In the genomic region with DNA sequence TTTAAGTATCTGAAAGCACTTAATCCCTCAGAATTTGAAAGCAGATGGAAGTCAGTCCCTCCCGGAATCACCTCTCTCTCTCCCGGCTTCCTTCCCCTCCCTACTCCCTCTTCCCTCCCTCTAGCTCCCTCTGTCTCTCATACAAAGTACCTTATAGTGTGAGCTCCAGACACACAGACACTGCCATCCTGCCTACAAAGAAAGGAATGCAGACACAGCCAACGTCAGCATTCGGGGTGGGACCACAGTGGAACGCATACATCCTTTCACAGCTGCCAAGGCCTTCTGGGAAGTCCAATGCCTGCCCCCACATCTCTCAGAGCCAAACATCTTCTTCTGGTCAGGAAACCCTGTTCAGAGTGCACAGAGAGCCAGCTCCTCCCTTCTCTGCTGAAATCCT, we compare ENCODE assay signal across 8 cellular contexts. TPM values are rescaled to one million over a fixed set of nuclear protein-coding genes. Genes with fewer than 3 reads are reported as not detected.
DNase-seq lines count a peak whose midpoint lies in the region; ATAC-seq, FAIRE-seq and TF ChIP-seq lines count a peak whose summit lies in the region.

No MANE protein-coding gene starts in this region.

- ATAC-seq in A549: peak; percentile 96 to 98
- no peak for ATAC-seq in GM18873 (IDR thresholded peaks at IDR 0.05; ENCODE audit: low FRiP score, unreplicated experiment)

- TF ChIP-seq POLR2A in A549 (IDR thresholded peaks at IDR 0.05; ENCODE audit: low read length): no peak

- WGBS in A549 (ENCODE audit: missing lambda C conversion rate): 5% methylated on average over 5 of the region's 5 CpGs

- POLR2A ChIA-PET in A549 (lab: Yijun Ruan, JAX): interaction anchor here (2.1 to 2.4 kb wide), 2 partner anchors 9 kb away, joined by 17 to 33 read pairs; a partner anchor contains a TSS

- H3K4me2 ChIP-seq in A549: peak overlapping the region; percentile 50

- TF ChIP-seq EP300 in A549 (IDR thresholded peaks at IDR 0.05): 0 out of 5 replicates have a peak, but pooled peaks of 1 of the 2 experiments have one; percentile 29

- no peaks in the 10 kb centered on the region for H3K27me3 ChIP-seq in brain microvascular endothelial cell (replicated peaks)
- H3K27me3 ChIP-seq in iPS-20b (ENCODE audit: insufficient read depth, low read length): no peaks in the 10 kb centered on the region
- no peaks in the 10 kb centered on the region for H3K27me3 ChIP-seq in skeletal muscle tissue (ENCODE audit: control insufficient read depth in 3 of 3, insufficient read depth in 3 of 3, low read length in 3 of 3)

- H3K9me3 ChIP-seq in A549 (no peaks in the 10 kb centered on the region), iPS-20b (ENCODE audit: insufficient read depth, low read depth, low read length) (no peaks in the 10 kb centered on the region), skeletal muscle tissue (ENCODE audit: control insufficient read depth in 3 of 3, low read length in 3 of 3) (no peaks in the 10 kb centered on the region)

- H3K4me1 ChIP-seq in A549 (peaks cover 81% of the 10 kb centered on the region), iPS-20b (ENCODE audit: insufficient read depth, low read length) (peaks cover 10% of the 10 kb centered on the region), skeletal muscle tissue (ENCODE audit: control insufficient read depth in 3 of 3, insufficient read depth in 3 of 3, low read length in 3 of 3) (peaks cover 63 to 76% (median 66%) of the 10 kb centered on the region in 3 donors)

- H3K9ac ChIP-seq in iPS-20b (ENCODE audit: low read depth, low read length) (no peak overlapping the region; the same call in 1 of the 2 replicates), skeletal muscle tissue (ENCODE audit: low read depth in 1 of 3, low read length in 3 of 3) (peak overlapping the region in 1 of 3 donors; percentile 15)

- H3K4me3 ChIP-seq in A549 (no peak overlapping the region), brain microvascular endothelial cell (ENCODE audit: low read depth, low read length) (no peak overlapping the region), iPS-20b (ENCODE audit: low read length) (no peak overlapping the region), skeletal muscle tissue (ENCODE audit: low read length in 3 of 3) (peak overlapping the region in 1 of 3 donors; percentile 2)

- CTCF ChIA-PET in A549 (lab: Yijun Ruan, JAX): interaction anchor here (0.7 to 2.0 kb wide), 14 partner anchors 9 to 318 kb away, joined by 3 to 11 read pairs (median 4); a partner anchor contains a TSS

- H3K27ac ChIP-seq in A549: peak overlapping the region; percentile 60 to 87
- peak overlapping the region; percentile 85 for H3K27ac ChIP-seq in brain microvascular endothelial cell
- peak overlapping the region; percentile 3 for H3K27ac ChIP-seq in iPS-20b (ENCODE audit: low read length)
- H3K27ac ChIP-seq in skeletal muscle tissue (ENCODE audit: low read depth, low read length): peak overlapping the region; percentile 77

- no peaks in the 10 kb centered on the region for H3K36me3 ChIP-seq in brain microvascular endothelial cell (replicated peaks)
- no peaks in the 10 kb centered on the region for H3K36me3 ChIP-seq in iPS-20b (ENCODE audit: insufficient read depth, low read depth, low read length)
- H3K36me3 ChIP-seq in skeletal muscle tissue (ENCODE audit: control insufficient read depth in 3 of 3, insufficient read depth in 3 of 3, low read length in 3 of 3): no peaks in the 10 kb centered on the region

- TF ChIP-seq CTCF in A549 (IDR thresholded peaks at IDR 0.05): peak; percentile 35; the same call in 2 of the 3 replicates
- peak; percentile 72 for TF ChIP-seq CTCF in brain microvascular endothelial cell (IDR thresholded peaks at IDR 0.05; ENCODE audit: low read depth, low read length, missing control alignments)

- in situ Hi-C loops in brain microvascular endothelial cell (cut with HindIII; ENCODE audit: low pct_ligation_motif_present, low sequenced_read_pairs): no loop called here

- DNase-seq in A549 (ENCODE audit: low read depth in 1 of 2, low spot score in 1 of 2) (peak; percentile 66 to 97), HuH-7 (ENCODE audit: low spot score) (peak; percentile 60), brain microvascular endothelial cell (peak; percentile 100)
- DNase-seq in stimulated activated CD4-positive, alpha-beta T cell treated with anti-CD3 and anti-CD28 coated beads, Interleukin-2, amount 100 ng/mL, for 48 hours: no peak
- no peak for DNase-seq in effector CD4-positive, alpha-beta T cell

- FAIRE-seq in A549 (lab: Jason Lieb, UNC): no peak

- TF ChIP-seq RAD21 in A549 (conservative IDR thresholded peaks at IDR 0.05 in 1 of 2, IDR thresholded peaks at IDR 0.05 in 1 of 2): peak; percentile 43 to 51; a peak in 3 of 5 replicates

TF ChIP-seq in A549, 52 proteins besides CTCF, POLR2A, EP300 and RAD21:
- TF ChIP-seq SMC3 (IDR thresholded peaks at IDR 0.05) (peak; percentile 37; the same call in 2 of the 3 replicates), HOXB5 (CRISPR knock-in tag; IDR thresholded peaks at IDR 0.05) (peak; percentile 42; the same call in 1 of the 2 replicates), NPAS2 (CRISPR knock-in tag; IDR thresholded peaks at IDR 0.05; ENCODE audit: borderline replicate concordance) (no peak), MAFK (IDR thresholded peaks at IDR 0.05; ENCODE audit: partially characterized antibody) (peak; percentile 46), MYC (IDR thresholded peaks at IDR 0.05; ENCODE audit: borderline replicate concordance, low read length) (no peak)
- TF ChIP-seq, protein P1, sequence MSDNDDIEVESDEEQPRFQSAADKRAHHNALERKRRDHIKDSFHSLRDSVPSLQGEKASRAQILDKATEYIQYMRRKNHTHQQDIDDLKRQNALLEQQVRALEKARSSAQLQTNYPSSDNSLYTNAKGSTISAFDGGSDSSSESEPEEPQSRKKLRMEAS (IDR thresholded peaks at IDR 0.05): 0 out of 2 replicates have a peak, but pooled peaks have one; percentile 19
TF ChIP-seq in A549: peak in this region for 4.

RNA-seq across cellular contexts. Expression of a gene that starts 9.3 kb away (rescaled TPM):
- polyA plus RNA-seq in A549 (2011; rRNA removed): 6.5 and 6.6 TPM in 2 replicates
- 3.2 and 4.5 TPM in 2 replicates for polyA plus RNA-seq in A549 (2012; cell fraction: cytosol; rRNA removed)
- 10.0 and 12.2 TPM in 2 replicates for polyA plus RNA-seq in A549 (2012; cell fraction: nucleus; rRNA removed)
- polyA plus RNA-seq in A549 (2017; fragmentation: RNase III; extraction: RNeasy Plus Mini Kit Qiagen cat#74134 plus additional on column Dnase treatment): 4.1 to 5.1 TPM (median 4.8 TPM) in 3 replicates
- 8.1 and 9.0 TPM in 2 replicates for polyA minus RNA-seq in A549 (2011; rRNA and poly(A)+ RNA removed)
- total RNA-seq in skeletal muscle tissue: 13.0 TPM

RNA-seq across cellular contexts. Expression of a gene that starts 35.3 kb away (rescaled TPM):
- polyA plus RNA-seq in A549 (2011; rRNA removed): 39.9 and 69.7 TPM in 2 replicates
- polyA plus RNA-seq in A549 (2012; cell fraction: cytosol; rRNA removed): 39.9 and 41.3 TPM in 2 replicates
- 12.4 and 17.4 TPM in 2 replicates for polyA plus RNA-seq in A549 (2012; cell fraction: nucleus; rRNA removed)
- polyA plus RNA-seq in A549 (2017; fragmentation: RNase III; extraction: RNeasy Plus Mini Kit Qiagen cat#74134 plus additional on column Dnase treatment): 77.5 to 84.2 TPM (median 79.6 TPM) in 3 replicates
- polyA minus RNA-seq in A549 (2011; rRNA and poly(A)+ RNA removed): 8.7 and 8.8 TPM in 2 replicates
- total RNA-seq in skeletal muscle tissue: 12.5 TPM

Comparison
In these comparisons a context has a peak if more than half of its experiments do, and no peak if none do; other contexts are left out.
1. DNase-seq: peak in A549 (2 of 2), HuH-7 (single experiment) and brain microvascular endothelial cell (single experiment); none in stimulated activated CD4-positive, alpha-beta T cell treated with anti-CD3 and anti-CD28 coated beads, Interleukin-2, amount 100 ng/mL, for 48 hours (0 of 2) and effector CD4-positive, alpha-beta T cell (single experiment).
2. H3K27ac ChIP-seq: peak in every context shown above with its lines; median percentile 85 in brain microvascular endothelial cell; 77 in skeletal muscle tissue; 74 in A549; 3 in iPS-20b.